17 cellular contexts compared by ENCODE assay signal in genomic region chr2:67165141-67165990, GRCh38.
"Had no signal": no experiment of that assay in that cellular context is flagged by ENCODE, and none has a peak within 500 bp of the region (broad histone marks: within the 10 kb centered on the region; RNA-seq: fewer than 3 reads in every experiment).

No MANE protein-coding gene starts in this region.

- H3K4me1 ChIP-seq: spleen had no signal

- H3K27me3 ChIP-seq: cardiac muscle cell, hepatocyte, spleen had no signal

- H3K27ac ChIP-seq: cardiac muscle cell, hepatocyte had no signal

- H3K36me3 ChIP-seq: cardiac muscle cell, spleen had no signal

- H3K4me2 ChIP-seq: hepatocyte had no signal

- H2AFZ ChIP-seq: hepatocyte had no signal

- DNase-seq: activated CD4-positive, alpha-beta T cell treated with anti-CD3 and anti-CD28 coated beads, Interleukin-2, amount 50 U/mL, for 1 hour; activated CD8-positive, alpha-beta memory T cell treated with anti-CD3 and anti-CD28 coated beads, Interleukin-2, amount 50 U/mL, for 48 hours; activated effector memory CD4-positive, alpha-beta T cell treated with Interleukin-2 at 50 U/mL for 16 hours; activated naive CD4-positive, alpha-beta T cell treated with anti-CD3 and anti-CD28 coated beads, Interleukin-2, amount 10 ng/mL, durations not matched to agents 7 days and 5 days; activated T-cell treated with anti-CD3 and anti-CD28 coated beads, Interleukin-2, amount 50 U/mL, for 48 hours; effector CD8-positive, alpha-beta T cell; foreskin fibroblast; mesendoderm; natural killer cell; retina; spleen; stimulated activated naive CD4-positive, alpha-beta T cell; T-helper 1 cell; T1000 had no signal

- H3K4me3 ChIP-seq: cardiac muscle cell, hepatocyte, spleen had no signal

- ATAC-seq: activated CD4-positive, CD25-positive, alpha-beta regulatory T cell treated with anti-CD3 and anti-CD28 coated beads, Interleukin-2, amount 50 U/mL, for 24 hours; natural killer cell had no signal
